In the genomic region with DNA sequence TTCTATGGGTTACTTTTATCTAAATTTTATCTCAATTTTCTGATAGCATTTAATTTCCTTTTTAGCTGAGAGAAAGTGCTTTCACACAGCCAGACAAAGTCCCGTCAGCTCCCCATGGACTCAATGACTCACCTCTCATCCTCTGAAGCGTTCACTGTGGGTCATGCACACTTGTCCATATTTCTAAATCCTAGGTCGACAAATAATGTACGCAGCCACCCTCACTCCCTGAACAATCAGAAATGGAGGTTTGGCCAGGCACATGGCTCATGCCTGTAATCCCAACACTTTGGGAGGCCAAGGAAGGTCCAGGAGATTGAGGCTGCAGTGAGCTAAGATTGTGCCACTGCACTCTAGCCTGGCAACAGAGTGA, we compare ENCODE assay signal across 17 cellular contexts. TPM values are rescaled to one million over a fixed set of nuclear protein-coding genes. Genes with fewer than 3 reads are reported as not detected.
DNase-seq lines count a peak whose midpoint lies in the region; ATAC-seq and TF ChIP-seq lines count a peak whose summit lies in the region.
"Had no signal": no experiment of that assay in that cellular context is flagged by ENCODE, and none has a peak within 500 bp of the region (broad histone marks: within the 10 kb centered on the region; RNA-seq: fewer than 3 reads in every experiment).

No MANE protein-coding gene starts in this region.

- H3K79me2 ChIP-seq in OCI-LY1 (ENCODE audit: insufficient read depth, low read length): no peaks in the 10 kb centered on the region

- no peaks in the 10 kb centered on the region for H3K36me3 ChIP-seq in breast epithelium
- no peaks in the 10 kb centered on the region for H3K36me3 ChIP-seq in OCI-LY1 (ENCODE audit: insufficient read depth, low read length)
- no peaks in the 10 kb centered on the region for H3K36me3 ChIP-seq in esophagus muscularis mucosa
- H3K36me3 ChIP-seq: BLaER1 treated with 17β-estradiol and CSF1 and Interleukin-3, amounts not matched to agents 10 nM and 100 nM had no signal

- H2AFZ ChIP-seq in OCI-LY1 (ENCODE audit: low read length): no peak overlapping the region

- peaks cover 9% of the 10 kb centered on the region for H3K9me3 Mint-ChIP-seq in MCF 10A (ENCODE audit: unreplicated experiment)

- ATAC-seq in right cardiac atrium: no peak
- ATAC-seq: Panc1, Right ventricle myocardium inferior, SK-N-SH treated with all-trans-retinoic acid at 6 μM for 48 hours had no signal

- H3K4me3 ChIP-seq in breast epithelium (no peak overlapping the region), OCI-LY1 (ENCODE audit: low read depth, low read length, poor library complexity, severe bottlenecking) (peak overlapping the region; percentile 37), esophagus muscularis mucosa (no peak overlapping the region), right cardiac atrium (ENCODE audit: low read length) (no peak overlapping the region)
- H3K4me3 ChIP-seq: BLaER1 treated with 17β-estradiol and CSF1 and Interleukin-3, amounts not matched to agents 10 nM and 100 nM had no signal

- no peak overlapping the region for H3K4me3 Mint-ChIP-seq in MCF 10A (ENCODE audit: unreplicated experiment)

- no peak for TF ChIP-seq CTCF in MCF 10A (IDR thresholded peaks at IDR 0.05; ENCODE audit: unreplicated experiment)
- TF ChIP-seq CTCF in breast epithelium (IDR thresholded peaks at IDR 0.05): no peak
- TF ChIP-seq CTCF in OCI-LY1 (IDR thresholded peaks at IDR 0.05; ENCODE audit: low read length): no peak
- TF ChIP-seq CTCF in esophagus muscularis mucosa (IDR thresholded peaks at IDR 0.05): no peak

- peak; percentile 63 for DNase-seq in MCF 10A (ENCODE audit: unreplicated experiment)
- DNase-seq in breast epithelium (ENCODE audit: low spot score in 2 of 2): no peak
- peak; percentile 75 for DNase-seq in esophagus muscularis mucosa (ENCODE audit: extremely low spot score)
- DNase-seq in right cardiac atrium: no peak
- no peak for DNase-seq in HuH-7.5 (ENCODE audit: low spot score)
- DNase-seq in mesenteric fat pad (ENCODE audit: low spot score): no peak
- DNase-seq: DND-41, H7, NCI-H1092, NCI-H2081 treated with DMSO at 0.1 percent for 48 hours, NCI-H510A treated with DMSO at 0.1 percent for 48 hours, NCI-H82 had no signal

- peak overlapping the region; percentile 46; the same call in 1 of the 2 replicates for H3K4me2 ChIP-seq in OCI-LY1 (ENCODE audit: low read length)
- H3K4me2 ChIP-seq: BLaER1 treated with 17β-estradiol and CSF1 and Interleukin-3, amounts not matched to agents 10 nM and 100 nM had no signal

- H3K4me1 ChIP-seq in breast epithelium: no peaks in the 10 kb centered on the region
- H3K4me1 ChIP-seq in OCI-LY1 (ENCODE audit: insufficient read depth, low read length, severe bottlenecking): peaks cover 23% of the 10 kb centered on the region
- peaks cover 3 to 8% (median 5%) of the 10 kb centered on the region in 4 donors for H3K4me1 ChIP-seq in esophagus muscularis mucosa
- no peaks in the 10 kb centered on the region for H3K4me1 ChIP-seq in right cardiac atrium (ENCODE audit: control insufficient read depth, insufficient read depth, low read length)

- BruUV-seq in MCF 10A (replicated peaks; lab: Mats Ljungman, UMichigan): no TSS peak

- no peaks in the 10 kb centered on the region for H3K36me3 Mint-ChIP-seq in MCF 10A (ENCODE audit: insufficient read depth, unreplicated experiment)

- POLR2A ChIA-PET in MCF 10A (lab: Yijun Ruan, JAX): interaction anchor here (0.9 to 3.5 kb wide), 4 partner anchors 11 to 167 kb away, joined by 3 to 13 read pairs (median 6); partner anchors contain the start of gene COA6

- no peaks in the 10 kb centered on the region for H3K9me2 ChIP-seq in OCI-LY1 (ENCODE audit: low read depth, low read length)

- 86% methylated on average over 4 of the region's 4 CpGs for WGBS in esophagus muscularis mucosa
- 75% methylated on average over 4 of the region's 4 CpGs for whole genome bisulfite sequencing in right cardiac atrium

- H3K9me3 ChIP-seq in breast epithelium (no peaks in the 10 kb centered on the region), OCI-LY1 (ENCODE audit: low read length) (0 out of 2 replicates have a peak, but pooled peaks cover 2% of the 10 kb centered on the region), esophagus muscularis mucosa (peaks cover 0 to 5% (median 0%) of the 10 kb centered on the region in 4 donors), right cardiac atrium (ENCODE audit: control insufficient read depth, low read length) (no peaks in the 10 kb centered on the region)

- TF ChIP-seq EP300 in esophagus muscularis mucosa (IDR thresholded peaks at IDR 0.05): no peak

- no peak overlapping the region for H3K27ac Mint-ChIP-seq in MCF 10A (ENCODE audit: low read depth, unreplicated experiment)

- H4K20me1 ChIP-seq in OCI-LY1 (ENCODE audit: insufficient read depth, low read length): no peaks in the 10 kb centered on the region
- H4K20me1 ChIP-seq: BLaER1 treated with 17β-estradiol and CSF1 and Interleukin-3, amounts not matched to agents 10 nM and 100 nM had no signal

- H3K4me1 Mint-ChIP-seq in MCF 10A (ENCODE audit: insufficient read depth, unreplicated experiment): peaks cover 10% of the 10 kb centered on the region

- H3K27me3 ChIP-seq in breast epithelium (no peaks in the 10 kb centered on the region), OCI-LY1 (ENCODE audit: insufficient read depth, low read length) (no peaks in the 10 kb centered on the region), esophagus muscularis mucosa (peaks cover 0 to 15% (median 0%) of the 10 kb centered on the region in 4 donors), right cardiac atrium (ENCODE audit: control insufficient read depth, insufficient read depth) (no peaks in the 10 kb centered on the region)
- H3K27me3 ChIP-seq: BLaER1 treated with 17β-estradiol and CSF1 and Interleukin-3, amounts not matched to agents 10 nM and 100 nM had no signal

- H3K27me3 Mint-ChIP-seq in MCF 10A (ENCODE audit: insufficient read depth, unreplicated experiment): no peaks in the 10 kb centered on the region

- intact Hi-C loops in MCF 10A (cut with micrococcal nuclease): no loop called here
- intact Hi-C loops in breast epithelium (cut with DNase I; ENCODE audit: low total_unique reads): no loop called here
- intact Hi-C loops in esophagus muscularis mucosa (cut with DNase I): no loop called here
- intact Hi-C loops in right cardiac atrium (cut with DNase I): no loop called here

- TF ChIP-seq POLR2A in breast epithelium (IDR thresholded peaks at IDR 0.05) (no peak), esophagus muscularis mucosa (IDR thresholded peaks at IDR 0.05; ENCODE audit: low read depth) (no peak)

- no peak overlapping the region for H3K27ac ChIP-seq in breast epithelium
- no peak overlapping the region for H3K27ac ChIP-seq in OCI-LY1 (ENCODE audit: low read depth, low read length, poor library complexity, severe bottlenecking)
- no peak overlapping the region for H3K27ac ChIP-seq in esophagus muscularis mucosa (replicated peaks in 1 of 4)
- no peak overlapping the region for H3K27ac ChIP-seq in right cardiac atrium (ENCODE audit: low read length)
- H3K27ac ChIP-seq: BLaER1 treated with 17β-estradiol and CSF1 and Interleukin-3, amounts not matched to agents 10 nM and 100 nM had no signal

- H3K9ac ChIP-seq in OCI-LY1 (ENCODE audit: low read length): no peak overlapping the region
- H3K9ac ChIP-seq: BLaER1 treated with 17β-estradiol and CSF1 and Interleukin-3, amounts not matched to agents 10 nM and 100 nM had no signal

- CTCF ChIA-PET in MCF 10A (lab: Yijun Ruan, JAX): interaction anchor here (0.6 to 11.9 kb wide), 4 partner anchors 11 to 775 kb away, joined by 3 to 233 read pairs (median 6); no protein-coding TSS in a partner anchor

- 0 out of 2 replicates have a peak, but pooled peaks cover 3% of the 10 kb centered on the region for H3F3A ChIP-seq in OCI-LY1 (ENCODE audit: insufficient read depth, low read length)

RNA-seq across cellular contexts. Expression of gene COA6, which starts 42.4 kb away (rescaled TPM):
- total RNA-seq in MCF 10A (2022) (114 and 115 TPM in 2 replicates), breast epithelium (10 to 100 TPM; 10.4 to 17.7 (median 14.6) TPM), esophagus muscularis mucosa (10 to 100 TPM in 3 of 4 donors, 1 to 10 TPM in 1; 9.4 to 18.3 (median 16.0) TPM), right cardiac atrium (10 to 100 TPM; 24.7 to 41.4 (median 34.8) TPM), mesenteric fat pad (28.0 TPM)
- polyA plus RNA-seq in right cardiac atrium: 94.3 TPM

Comparison
In these comparisons a context has a peak if more than half of its experiments do, and no peak if none do; other contexts are left out.
1. DNase-seq: peak in MCF 10A (single experiment) and esophagus muscularis mucosa (single experiment); none in breast epithelium (0 of 2), right cardiac atrium (0 of 3), HuH-7.5 (single experiment) and mesenteric fat pad (single experiment).